Comparison of ENCODE assay signal across 2 cellular contexts in genomic region chr6:40523505-40524172, GRCh38.
TF ChIP-seq lines count a peak whose summit lies in the region.

No MANE protein-coding gene starts in this region.

TF ChIP-seq in SK-N-SH, 30 proteins besides CTCF, POLR2A, EP300 and RAD21 (continued from another document):
- no peak for TF ChIP-seq MEF2A (IDR thresholded peaks at IDR 0.05; ENCODE audit: borderline replicate concordance, low read depth)
- TF ChIP-seq RXRA (IDR thresholded peaks at IDR 0.05; ENCODE audit: borderline replicate concordance, low read depth) = no peak
- TF ChIP-seq TCF12 (IDR thresholded peaks at IDR 0.05) = no peak
- TF ChIP-seq, protein P1, sequence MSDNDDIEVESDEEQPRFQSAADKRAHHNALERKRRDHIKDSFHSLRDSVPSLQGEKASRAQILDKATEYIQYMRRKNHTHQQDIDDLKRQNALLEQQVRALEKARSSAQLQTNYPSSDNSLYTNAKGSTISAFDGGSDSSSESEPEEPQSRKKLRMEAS (IDR thresholded peaks at IDR 0.05; ENCODE audit: low read depth) = no peak
- no peak for TF ChIP-seq GABPA (IDR thresholded peaks at IDR 0.05; ENCODE audit: low read depth)
- no peak for TF ChIP-seq USF1 (IDR thresholded peaks at IDR 0.05; ENCODE audit: borderline replicate concordance, low read depth)
- TF ChIP-seq, protein P2, sequence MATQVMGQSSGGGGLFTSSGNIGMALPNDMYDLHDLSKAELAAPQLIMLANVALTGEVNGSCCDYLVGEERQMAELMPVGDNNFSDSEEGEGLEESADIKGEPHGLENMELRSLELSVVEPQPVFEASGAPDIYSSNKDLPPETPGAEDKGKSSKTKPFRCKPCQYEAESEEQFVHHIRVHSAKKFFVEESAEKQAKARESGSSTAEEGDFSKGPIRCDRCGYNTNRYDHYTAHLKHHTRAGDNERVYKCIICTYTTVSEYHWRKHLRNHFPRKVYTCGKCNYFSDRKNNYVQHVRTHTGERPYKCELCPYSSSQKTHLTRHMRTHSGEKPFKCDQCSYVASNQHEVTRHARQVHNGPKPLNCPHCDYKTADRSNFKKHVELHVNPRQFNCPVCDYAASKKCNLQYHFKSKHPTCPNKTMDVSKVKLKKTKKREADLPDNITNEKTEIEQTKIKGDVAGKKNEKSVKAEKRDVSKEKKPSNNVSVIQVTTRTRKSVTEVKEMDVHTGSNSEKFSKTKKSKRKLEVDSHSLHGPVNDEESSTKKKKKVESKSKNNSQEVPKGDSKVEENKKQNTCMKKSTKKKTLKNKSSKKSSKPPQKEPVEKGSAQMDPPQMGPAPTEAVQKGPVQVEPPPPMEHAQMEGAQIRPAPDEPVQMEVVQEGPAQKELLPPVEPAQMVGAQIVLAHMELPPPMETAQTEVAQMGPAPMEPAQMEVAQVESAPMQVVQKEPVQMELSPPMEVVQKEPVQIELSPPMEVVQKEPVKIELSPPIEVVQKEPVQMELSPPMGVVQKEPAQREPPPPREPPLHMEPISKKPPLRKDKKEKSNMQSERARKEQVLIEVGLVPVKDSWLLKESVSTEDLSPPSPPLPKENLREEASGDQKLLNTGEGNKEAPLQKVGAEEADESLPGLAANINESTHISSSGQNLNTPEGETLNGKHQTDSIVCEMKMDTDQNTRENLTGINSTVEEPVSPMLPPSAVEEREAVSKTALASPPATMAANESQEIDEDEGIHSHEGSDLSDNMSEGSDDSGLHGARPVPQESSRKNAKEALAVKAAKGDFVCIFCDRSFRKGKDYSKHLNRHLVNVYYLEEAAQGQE (IDR thresholded peaks at IDR 0.05; ENCODE audit: low read depth, low read length) = no peak
- no peak for TF ChIP-seq GATA2 (CRISPR knock-in tag; IDR thresholded peaks at IDR 0.05)
- no peak for TF ChIP-seq FOSL2 (IDR thresholded peaks at IDR 0.05; ENCODE audit: borderline replicate concordance, low read depth)

TF ChIP-seq in SK-N-SH treated with all-trans-retinoic acid at 6 μM for 48 hours, 23 proteins besides CTCF, POLR2A, EP300 and RAD21 (continued from another document):
- TF ChIP-seq, protein P3, sequence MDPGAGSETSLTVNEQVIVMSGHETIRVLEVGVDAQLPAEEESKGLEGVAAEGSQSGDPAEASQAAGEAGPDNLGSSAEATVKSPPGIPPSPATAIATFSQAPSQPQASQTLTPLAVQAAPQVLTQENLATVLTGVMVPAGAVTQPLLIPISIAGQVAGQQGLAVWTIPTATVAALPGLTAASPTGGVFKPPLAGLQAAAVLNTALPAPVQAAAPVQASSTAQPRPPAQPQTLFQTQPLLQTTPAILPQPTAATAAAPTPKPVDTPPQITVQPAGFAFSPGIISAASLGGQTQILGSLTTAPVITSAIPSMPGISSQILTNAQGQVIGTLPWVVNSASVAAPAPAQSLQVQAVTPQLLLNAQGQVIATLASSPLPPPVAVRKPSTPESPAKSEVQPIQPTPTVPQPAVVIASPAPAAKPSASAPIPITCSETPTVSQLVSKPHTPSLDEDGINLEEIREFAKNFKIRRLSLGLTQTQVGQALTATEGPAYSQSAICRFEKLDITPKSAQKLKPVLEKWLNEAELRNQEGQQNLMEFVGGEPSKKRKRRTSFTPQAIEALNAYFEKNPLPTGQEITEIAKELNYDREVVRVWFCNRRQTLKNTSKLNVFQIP (CRISPR knock-in tag; IDR thresholded peaks at IDR 0.05; ENCODE audit: borderline replicate concordance, low read depth) = no peak
- TF ChIP-seq RARB (CRISPR knock-in tag; IDR thresholded peaks at IDR 0.05) (no peak), TOX (CRISPR knock-in tag; IDR thresholded peaks at IDR 0.05; ENCODE audit: borderline replicate concordance) (no peak), TCF4 (CRISPR knock-in tag; IDR thresholded peaks at IDR 0.05; ENCODE audit: borderline replicate concordance) (no peak), ZNF70 (CRISPR knock-in tag; IDR thresholded peaks at IDR 0.05) (no peak), BACH2 (CRISPR knock-in tag; IDR thresholded peaks at IDR 0.05; ENCODE audit: borderline replicate concordance) (no peak), TSHZ2 (CRISPR knock-in tag; IDR thresholded peaks at IDR 0.05) (no peak), CREB5 (CRISPR knock-in tag; IDR thresholded peaks at IDR 0.05; ENCODE audit: low read depth) (no peak), ZNF8 (CRISPR knock-in tag; IDR thresholded peaks at IDR 0.05) (no peak), ZC3H10 (CRISPR knock-in tag; IDR thresholded peaks at IDR 0.05) (no peak), ESRRG (CRISPR knock-in tag; IDR thresholded peaks at IDR 0.05) (no peak)
- TF ChIP-seq, protein P4, sequence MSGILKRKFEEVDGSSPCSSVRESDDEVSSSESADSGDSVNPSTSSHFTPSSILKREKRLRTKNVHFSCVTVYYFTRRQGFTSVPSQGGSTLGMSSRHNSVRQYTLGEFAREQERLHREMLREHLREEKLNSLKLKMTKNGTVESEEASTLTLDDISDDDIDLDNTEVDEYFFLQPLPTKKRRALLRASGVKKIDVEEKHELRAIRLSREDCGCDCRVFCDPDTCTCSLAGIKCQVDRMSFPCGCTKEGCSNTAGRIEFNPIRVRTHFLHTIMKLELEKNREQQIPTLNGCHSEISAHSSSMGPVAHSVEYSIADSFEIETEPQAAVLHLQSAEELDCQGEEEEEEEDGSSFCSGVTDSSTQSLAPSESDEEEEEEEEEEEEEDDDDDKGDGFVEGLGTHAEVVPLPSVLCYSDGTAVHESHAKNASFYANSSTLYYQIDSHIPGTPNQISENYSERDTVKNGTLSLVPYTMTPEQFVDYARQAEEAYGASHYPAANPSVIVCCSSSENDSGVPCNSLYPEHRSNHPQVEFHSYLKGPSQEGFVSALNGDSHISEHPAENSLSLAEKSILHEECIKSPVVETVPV (CRISPR knock-in tag; IDR thresholded peaks at IDR 0.05) = no peak
